Comparison of ENCODE assay signal across 10 cellular contexts in the genomic region with DNA sequence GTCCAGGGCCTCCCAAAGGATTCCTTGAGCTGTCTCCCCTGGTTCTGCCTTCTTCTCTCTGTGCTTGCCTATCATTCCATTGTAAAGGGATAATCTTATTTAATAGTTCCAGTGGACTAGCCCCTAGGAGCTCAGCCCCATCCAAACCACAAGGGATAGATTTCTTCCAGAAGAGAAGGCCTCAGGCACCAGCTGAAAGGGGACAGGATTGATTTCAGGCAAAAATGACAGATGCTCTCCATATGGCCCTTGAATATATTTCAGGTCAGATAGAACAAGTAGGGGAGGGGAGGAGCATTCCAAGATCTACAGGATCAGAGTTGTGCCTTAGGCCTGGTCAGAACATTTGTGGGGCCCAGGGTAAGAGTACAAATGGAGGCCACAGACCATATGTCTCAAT.
"Had no signal": no experiment of that assay in that cellular context is flagged by ENCODE, and none has a peak within 500 bp of the region (broad histone marks: within the 10 kb centered on the region; RNA-seq: fewer than 3 reads in every experiment).

No MANE protein-coding gene starts in this region.

- H3K27ac Mint-ChIP-seq: activated B cell treated with CpG ODN at 0.5 μM for 24 hours; activated CD4-positive, alpha-beta T cell treated with anti-CD3 and anti-CD28 coated beads, Interleukin-2, amount 10 ng/mL, durations not matched to agents 24 days and 14 days; activated naive CD8-positive, alpha-beta T cell treated with anti-CD3 and anti-CD28 coated beads, Interleukin-2, amount 50 U/mL, for 24 hours; activated T-helper 1 cell treated with anti-CD3 and anti-CD28 coated beads, Interleukin-12 subunit alpha, Interleukin-12 subunit beta, Interleukin-2, Interleukin-4 antibody, amounts not matched to agents 30 ng/mL and 10 ng/mL and 1 ng/mL, durations not matched to agents 14 hours and 24 hours and 36 hours had no signal

- H3K4me3 Mint-ChIP-seq: activated B cell treated with CpG ODN at 0.5 μM for 24 hours; activated CD4-positive, alpha-beta T cell treated with anti-CD3 and anti-CD28 coated beads, Interleukin-2, amount 10 ng/mL, durations not matched to agents 24 days and 14 days; activated naive CD8-positive, alpha-beta T cell treated with anti-CD3 and anti-CD28 coated beads, Interleukin-2, amount 50 U/mL, for 24 hours; activated T-helper 1 cell treated with anti-CD3 and anti-CD28 coated beads, Interleukin-12 subunit alpha, Interleukin-12 subunit beta, Interleukin-2, Interleukin-4 antibody, amounts not matched to agents 30 ng/mL and 10 ng/mL and 1 ng/mL, durations not matched to agents 14 hours and 24 hours and 36 hours; neural progenitor cell had no signal

- H3K4me1 Mint-ChIP-seq: activated B cell treated with CpG ODN at 0.5 μM for 24 hours; activated CD4-positive, alpha-beta T cell treated with anti-CD3 and anti-CD28 coated beads, Interleukin-2, amount 10 ng/mL, durations not matched to agents 24 days and 14 days; activated naive CD8-positive, alpha-beta T cell treated with anti-CD3 and anti-CD28 coated beads, Interleukin-2, amount 50 U/mL, for 24 hours had no signal

- H3K9me3 Mint-ChIP-seq: activated B cell treated with CpG ODN at 0.5 μM for 24 hours; activated CD4-positive, alpha-beta T cell treated with anti-CD3 and anti-CD28 coated beads, Interleukin-2, amount 10 ng/mL, durations not matched to agents 24 days and 14 days; activated naive CD8-positive, alpha-beta T cell treated with anti-CD3 and anti-CD28 coated beads, Interleukin-2, amount 50 U/mL, for 24 hours; activated T-helper 1 cell treated with anti-CD3 and anti-CD28 coated beads, Interleukin-12 subunit alpha, Interleukin-12 subunit beta, Interleukin-2, Interleukin-4 antibody, amounts not matched to agents 30 ng/mL and 10 ng/mL and 1 ng/mL, durations not matched to agents 14 hours and 24 hours and 36 hours; neural progenitor cell had no signal

- DNase-seq: activated B cell treated with CpG ODN at 0.5 μM for 24 hours; activated CD4-positive, alpha-beta T cell treated with anti-CD3 and anti-CD28 coated beads, Interleukin-2, amount 10 ng/mL, durations not matched to agents 24 days and 14 days; activated naive CD4-positive, alpha-beta T cell treated with Interleukin-2 at 50 U/mL for 16 hours; activated naive CD8-positive, alpha-beta T cell treated with anti-CD3 and anti-CD28 coated beads, Interleukin-2, amount 50 U/mL, for 24 hours; ovary; stimulated activated CD4-positive, alpha-beta T cell treated with anti-CD3 and anti-CD28 coated beads, Interleukin-4, amount 100 ng/mL, for 1 hour; stomach had no signal

- ATAC-seq: activated naive CD8-positive, alpha-beta T cell treated with anti-CD3 and anti-CD28 coated beads, Interleukin-2, amount 50 U/mL, for 24 hours; gastroesophageal sphincter had no signal

- H3K36me3 Mint-ChIP-seq: neural progenitor cell had no signal
